17 cellular contexts compared by ENCODE assay signal in the genomic region with DNA sequence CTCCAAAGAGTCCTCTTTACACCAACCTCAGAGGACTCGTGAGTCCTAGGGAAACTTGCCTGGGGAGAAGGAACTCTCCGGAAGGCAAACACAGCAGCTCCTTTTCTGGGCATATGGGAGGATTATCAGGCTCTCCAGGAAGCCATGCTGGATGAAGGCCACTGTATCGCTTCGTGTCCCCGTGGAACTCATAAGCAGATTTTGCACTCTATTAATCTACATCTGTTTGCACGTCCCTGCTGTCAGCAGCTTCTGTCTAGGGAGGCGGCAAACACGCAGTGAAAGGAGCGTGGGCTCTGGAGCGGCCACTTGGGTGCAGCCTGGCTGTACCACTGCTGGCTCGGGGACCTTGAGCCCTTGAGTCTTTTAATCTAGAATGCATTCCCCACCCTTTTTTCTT.
DNase-seq lines count a peak whose midpoint lies in the region; ATAC-seq, FAIRE-seq and TF ChIP-seq lines count a peak whose summit lies in the region.
"Had no signal": no experiment of that assay in that cellular context is flagged by ENCODE, and none has a peak within 500 bp of the region (broad histone marks: within the 10 kb centered on the region; RNA-seq: fewer than 3 reads in every experiment).

No MANE protein-coding gene starts in this region.

- no peaks in the 10 kb centered on the region for H3K36me3 ChIP-seq in small intestine (ENCODE audit: control insufficient read depth in 2 of 2, insufficient read depth in 2 of 2, low read length in 2 of 2)
- H3K36me3 ChIP-seq: BLaER1 treated with 17β-estradiol and CSF1 and Interleukin-3, amounts not matched to agents 10 nM and 100 nM; colonic mucosa had no signal

- no peaks in the 10 kb centered on the region for H3K4me1 ChIP-seq in small intestine (ENCODE audit: control insufficient read depth in 2 of 2, insufficient read depth in 1 of 2, low read depth in 1 of 2, low read length in 1 of 2)
- H3K4me1 ChIP-seq: colonic mucosa had no signal

- no peak overlapping the region for H3K4me3 Mint-ChIP-seq in activated CD8-positive, alpha-beta T cell treated with anti-CD3 and anti-CD28 coated beads for 36 hours
- no peak overlapping the region for H3K4me3 Mint-ChIP-seq in stimulated activated effector memory CD8-positive, alpha-beta T cell treated with anti-CD3 and anti-CD28 coated beads, Interleukin-12 subunit alpha, Interleukin-12 subunit beta, amount 100 ng/mL, for 72 hours
- H3K4me3 Mint-ChIP-seq: activated naive CD8-positive, alpha-beta T cell treated with anti-CD3 and anti-CD28 coated beads, Interleukin-2, amount 10 ng/mL, durations not matched to agents 7 days and 5 days; mesothelial cell of epicardium had no signal

- peak; percentile 6 for DNase-seq in LHCN-M2 (ENCODE audit: low read depth)
- DNase-seq in caudate nucleus (lab: John Stamatoyannopoulos, UW) = peak in 1 of 61 donors; percentile 36
- peak; percentile 79 for DNase-seq in left ventricle myocardium superior
- peak; percentile 36 for DNase-seq in small intestine
- DNase-seq in NCI-H128 (lab: John Stamatoyannopoulos, UW; ENCODE audit: unreplicated experiment) = no peak
- no peak for DNase-seq in activated CD8-positive, alpha-beta T cell treated with anti-CD3 and anti-CD28 coated beads for 36 hours
- no peak for DNase-seq in HT-29 (ENCODE audit: low spot score)
- DNase-seq in stimulated activated effector memory CD8-positive, alpha-beta T cell treated with anti-CD3 and anti-CD28 coated beads, Interleukin-12 subunit alpha, Interleukin-12 subunit beta, amount 100 ng/mL, for 72 hours (ENCODE audit: low spot score in 2 of 2) = no peak
- DNase-seq: activated naive CD8-positive, alpha-beta T cell treated with anti-CD3 and anti-CD28 coated beads, Interleukin-2, amount 10 ng/mL, durations not matched to agents 7 days and 5 days; colonic mucosa; Karpas-422; OCI-M1; stimulated activated CD4-positive, alpha-beta T cell treated with anti-CD3 and anti-CD28 coated beads, Interleukin-4, amount 100 ng/mL, for 4 hours; stimulated activated naive CD4-positive, alpha-beta T cell treated with Interleukin-2 at 50 U/mL for 16 hours; SW 1271 had no signal

- H3K27me3 Mint-ChIP-seq in activated CD8-positive, alpha-beta T cell treated with anti-CD3 and anti-CD28 coated beads for 36 hours = peaks cover 27% of the 10 kb centered on the region

- CTCF ChIA-PET in activated CD8-positive, alpha-beta T cell treated with anti-CD3 and anti-CD28 coated beads for 36 hours (lab: Charles Lee) = interaction anchor here (1.3 kb wide), 1 partner anchor 17 kb away, joined by 4 read pairs; no protein-coding TSS in a partner anchor

- intact Hi-C loops in left ventricle myocardium superior (cut with micrococcal nuclease) = loop anchor here (10.0 kb wide), 1 partner anchor 98 kb away; the partner anchor contains the start of gene ADCY5
- intact Hi-C loops in activated CD8-positive, alpha-beta T cell treated with anti-CD3 and anti-CD28 coated beads for 36 hours (cut with micrococcal nuclease) = no loop called here

- H3K27ac Mint-ChIP-seq in activated CD8-positive, alpha-beta T cell treated with anti-CD3 and anti-CD28 coated beads for 36 hours = no peak overlapping the region
- H3K27ac Mint-ChIP-seq in stimulated activated effector memory CD8-positive, alpha-beta T cell treated with anti-CD3 and anti-CD28 coated beads, Interleukin-12 subunit alpha, Interleukin-12 subunit beta, amount 100 ng/mL, for 72 hours = no peak overlapping the region
- H3K27ac Mint-ChIP-seq: activated naive CD8-positive, alpha-beta T cell treated with anti-CD3 and anti-CD28 coated beads, Interleukin-2, amount 10 ng/mL, durations not matched to agents 7 days and 5 days; mesothelial cell of epicardium had no signal

- peak; percentile 71 for ATAC-seq in left ventricle myocardium superior
- ATAC-seq in activated CD8-positive, alpha-beta T cell treated with anti-CD3 and anti-CD28 coated beads for 36 hours = no peak
- ATAC-seq in stimulated activated effector memory CD8-positive, alpha-beta T cell treated with anti-CD3 and anti-CD28 coated beads, Interleukin-12 subunit alpha, Interleukin-12 subunit beta, amount 100 ng/mL, for 72 hours = no peak

- peak overlapping the region; percentile 54 for H3K27ac ChIP-seq in caudate nucleus (ENCODE audit: low read depth, low read length)
- no peak overlapping the region for H3K27ac ChIP-seq in small intestine (ENCODE audit: low read depth in 1 of 2, low read length in 1 of 2)
- H3K27ac ChIP-seq: BLaER1 treated with 17β-estradiol and CSF1 and Interleukin-3, amounts not matched to agents 10 nM and 100 nM; colonic mucosa had no signal

- WGBS in small intestine, 3 donors = 20 to 51% (median 28%) methylated on average over 11 of the region's 11 CpGs

- peaks cover 18% of the 10 kb centered on the region for H3K4me1 Mint-ChIP-seq in activated CD8-positive, alpha-beta T cell treated with anti-CD3 and anti-CD28 coated beads for 36 hours (ENCODE audit: low read depth)
- H3K4me1 Mint-ChIP-seq in stimulated activated effector memory CD8-positive, alpha-beta T cell treated with anti-CD3 and anti-CD28 coated beads, Interleukin-12 subunit alpha, Interleukin-12 subunit beta, amount 100 ng/mL, for 72 hours = peaks cover 17% of the 10 kb centered on the region

- H3K4me3 ChIP-seq in small intestine (ENCODE audit: low read depth in 1 of 2, low read length in 2 of 2) = no peak overlapping the region
- H3K4me3 ChIP-seq: BLaER1 treated with 17β-estradiol and CSF1 and Interleukin-3, amounts not matched to agents 10 nM and 100 nM; colonic mucosa had no signal

- no peak for TF ChIP-seq CTCF in activated CD8-positive, alpha-beta T cell treated with anti-CD3 and anti-CD28 coated beads for 36 hours (IDR thresholded peaks at IDR 0.05)

- no peak for FAIRE-seq in small intestine (lab: Jason Lieb, UNC)

- POLR2A ChIA-PET in activated CD8-positive, alpha-beta T cell treated with anti-CD3 and anti-CD28 coated beads for 36 hours (lab: Charles Lee) = no interaction called here

- H3K9me3 ChIP-seq in small intestine (ENCODE audit: control insufficient read depth, low read depth) = no peaks in the 10 kb centered on the region
- H3K9me3 ChIP-seq: BLaER1 treated with 17β-estradiol and CSF1 and Interleukin-3, amounts not matched to agents 10 nM and 100 nM; colonic mucosa had no signal

- peaks cover 0 to 2% of the 10 kb centered on the region in 2 donors for H3K27me3 ChIP-seq in small intestine (ENCODE audit: control insufficient read depth in 2 of 2, insufficient read depth in 2 of 2, low read length in 2 of 2)
- H3K27me3 ChIP-seq: BLaER1 treated with 17β-estradiol and CSF1 and Interleukin-3, amounts not matched to agents 10 nM and 100 nM; colonic mucosa had no signal

- H3K9me3 Mint-ChIP-seq in activated CD8-positive, alpha-beta T cell treated with anti-CD3 and anti-CD28 coated beads for 36 hours = no peaks in the 10 kb centered on the region
- no peaks in the 10 kb centered on the region for H3K9me3 Mint-ChIP-seq in stimulated activated effector memory CD8-positive, alpha-beta T cell treated with anti-CD3 and anti-CD28 coated beads, Interleukin-12 subunit alpha, Interleukin-12 subunit beta, amount 100 ng/mL, for 72 hours
- H3K9me3 Mint-ChIP-seq: activated naive CD8-positive, alpha-beta T cell treated with anti-CD3 and anti-CD28 coated beads, Interleukin-2, amount 10 ng/mL, durations not matched to agents 7 days and 5 days; mesothelial cell of epicardium had no signal

- no peaks in the 10 kb centered on the region for H3K36me3 Mint-ChIP-seq in activated CD8-positive, alpha-beta T cell treated with anti-CD3 and anti-CD28 coated beads for 36 hours (ENCODE audit: low read depth)
- no peaks in the 10 kb centered on the region for H3K36me3 Mint-ChIP-seq in stimulated activated effector memory CD8-positive, alpha-beta T cell treated with anti-CD3 and anti-CD28 coated beads, Interleukin-12 subunit alpha, Interleukin-12 subunit beta, amount 100 ng/mL, for 72 hours
- H3K36me3 Mint-ChIP-seq: activated naive CD8-positive, alpha-beta T cell treated with anti-CD3 and anti-CD28 coated beads, Interleukin-2, amount 10 ng/mL, durations not matched to agents 7 days and 5 days; mesothelial cell of epicardium had no signal

Comparison
In these comparisons a context has a peak if more than half of its experiments do, and no peak if none do; other contexts are left out.
1. DNase-seq: peak in LHCN-M2 (single experiment), left ventricle myocardium superior (single experiment) and small intestine (single experiment); none in NCI-H128 (single experiment), activated CD8-positive, alpha-beta T cell treated with anti-CD3 and anti-CD28 coated beads for 36 hours (single experiment), HT-29 (single experiment) and stimulated activated effector memory CD8-positive, alpha-beta T cell treated with anti-CD3 and anti-CD28 coated beads, Interleukin-12 subunit alpha, Interleukin-12 subunit beta, amount 100 ng/mL, for 72 hours (0 of 2).